Comparison of ENCODE assay signal across 1 cellular context in genomic region chr17:6642592-6642991, GRCh38.
TF ChIP-seq lines count a peak whose summit lies in the region.

No MANE protein-coding gene starts in this region.

TF ChIP-seq in K562, 482 proteins besides CTCF, POLR2A, EP300 and RAD21:
- no peak for TF ChIP-seq CEBPG (CRISPR knock-in tag; IDR thresholded peaks at IDR 0.05)
- TF ChIP-seq CEBPG (tag; conservative IDR thresholded peaks at IDR 0.05 in 1 of 2, IDR thresholded peaks at IDR 0.05 in 1 of 2) = peak; percentile 47 to 60
- no peak for TF ChIP-seq HLTF (IDR thresholded peaks at IDR 0.05)
- peak; percentile 81 for TF ChIP-seq CEBPB (tag; IDR thresholded peaks at IDR 0.05)
